Comparison of ENCODE assay signal across 11 cellular contexts in the genomic region with DNA sequence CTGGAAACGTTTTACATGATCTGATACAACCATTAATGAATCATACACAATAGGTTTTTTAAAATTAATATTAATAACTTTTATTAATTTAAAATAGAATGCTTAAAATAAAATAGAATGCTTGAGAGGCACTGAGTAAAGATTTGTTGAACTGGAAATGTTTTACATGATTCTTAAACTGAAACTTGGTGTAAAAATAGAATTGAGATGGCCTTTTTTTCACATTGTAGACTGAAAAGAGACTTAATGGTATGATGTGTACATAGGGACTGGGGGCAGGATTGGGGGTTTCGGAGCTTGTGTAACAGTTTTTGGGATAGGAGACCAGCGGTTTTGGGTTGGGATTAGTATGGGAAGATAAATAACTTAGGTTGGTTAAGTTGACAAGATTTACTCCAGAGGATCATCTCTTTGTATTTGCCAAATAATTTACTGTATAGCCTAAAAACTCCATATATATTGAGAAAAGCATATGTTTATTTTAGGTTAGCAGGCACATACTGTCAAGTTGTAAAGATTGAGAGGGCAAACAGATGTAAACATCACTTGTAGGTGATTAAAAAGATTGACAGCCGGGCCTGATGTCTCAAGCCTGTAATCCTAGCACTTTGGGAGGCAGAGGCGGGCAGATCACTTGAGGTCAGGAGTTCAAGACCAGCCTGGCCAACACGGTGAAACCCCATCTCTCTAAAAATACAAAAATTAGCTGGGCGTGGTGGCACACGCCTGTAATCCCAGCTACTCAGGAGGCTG. TPM values are rescaled to one million over a fixed set of nuclear protein-coding genes. Genes with fewer than 3 reads are reported as not detected.
A peak's percentile ranks its signal among the peaks of the same experiment; 100 is the strongest.
DNase-seq lines count a peak whose midpoint lies in the region; ATAC-seq and TF ChIP-seq lines count a peak whose summit lies in the region.
"Had no signal": no experiment of that assay in that cellular context is flagged by ENCODE, and none has a peak within 500 bp of the region (broad histone marks: within the 10 kb centered on the region; RNA-seq: fewer than 3 reads in every experiment).

No MANE protein-coding gene starts in this region.

- H3K27ac ChIP-seq in ACC112 (ENCODE audit: low read depth, low read length) = no peak overlapping the region
- H3K27ac ChIP-seq in DND-41 (ENCODE audit: low read length) = no peak overlapping the region
- H3K27ac ChIP-seq: KMS-11 had no signal

- no peaks in the 10 kb centered on the region; the same call in 1 of the 2 replicates for H3K36me3 ChIP-seq in ACC112 (ENCODE audit: insufficient read depth, low read length)
- H3K36me3 ChIP-seq in DND-41 (ENCODE audit: insufficient read depth, low read length) = no peaks in the 10 kb centered on the region; the same call in 1 of the 2 replicates

- H3K9ac ChIP-seq in DND-41 (ENCODE audit: low read depth, low read length) = no peak overlapping the region
- H3K9ac ChIP-seq: KMS-11 had no signal

- CTCF ChIA-PET in activated B cell treated with CpG ODN at 0.5 μM for 24 hours (lab: Charles Lee) = no interaction called here

- DNase-seq in DND-41 (no peak), activated B cell treated with CpG ODN at 0.5 μM for 24 hours (no peak), left kidney (ENCODE audit: low read depth, low spot score) (peak; percentile 20), NCI-H345 treated with DMSO at 0.1 percent for 48 hours (lab: John Stamatoyannopoulos, UW; ENCODE audit: unreplicated experiment) (no peak), NCI-H146 treated with DMSO at 0.1 percent for 48 hours (lab: John Stamatoyannopoulos, UW; ENCODE audit: unreplicated experiment) (no peak), NCI-H2107 treated with DMSO at 0.1 percent for 48 hours (lab: John Stamatoyannopoulos, UW; ENCODE audit: unreplicated experiment) (no peak), NK-92 (lab: John Stamatoyannopoulos, UW; ENCODE audit: unreplicated experiment) (no peak)
- DNase-seq: body of pancreas, midbrain had no signal

- POLR2A ChIA-PET in activated B cell treated with CpG ODN at 0.5 μM for 24 hours (lab: Charles Lee) = no interaction called here

- H3K79me2 ChIP-seq in ACC112 (ENCODE audit: control insufficient read depth, insufficient read depth, low read length, unreplicated experiment) (peaks cover 48% of the 10 kb centered on the region), DND-41 (ENCODE audit: insufficient read depth, low read length) (peaks cover 44% of the 10 kb centered on the region)

- no peaks in the 10 kb centered on the region for H3K9me3 ChIP-seq in DND-41 (ENCODE audit: insufficient read depth, low read length, severe bottlenecking)
- H3K9me3 ChIP-seq: body of pancreas had no signal

- no peaks in the 10 kb centered on the region for H3K9me3 Mint-ChIP-seq in activated B cell treated with CpG ODN at 0.5 μM for 24 hours

- peaks cover 40% of the 10 kb centered on the region for H3K4me1 Mint-ChIP-seq in activated B cell treated with CpG ODN at 0.5 μM for 24 hours

- H4K20me1 ChIP-seq in DND-41 (ENCODE audit: insufficient read depth, low read length) = peaks cover 4% of the 10 kb centered on the region; the same call in 1 of the 2 replicates

- ATAC-seq in DND-41 (ENCODE audit: insufficient read depth, low read depth) (no peak), activated B cell treated with CpG ODN at 0.5 μM for 24 hours (ENCODE audit: low read depth) (no peak)
- ATAC-seq: body of pancreas had no signal

- H2AFZ ChIP-seq in ACC112 (ENCODE audit: low read length, unreplicated experiment) = peak overlapping the region; percentile 43
- no peak overlapping the region for H2AFZ ChIP-seq in DND-41 (ENCODE audit: low read depth, low read length)

- H3K4me3 Mint-ChIP-seq in activated B cell treated with CpG ODN at 0.5 μM for 24 hours = peak overlapping the region; percentile 48

- intact Hi-C loops in activated B cell treated with CpG ODN at 0.5 μM for 24 hours (cut with micrococcal nuclease) = loop anchor here (5.0 kb wide), 1 partner anchor 157 kb away; no protein-coding TSS in a partner anchor

- peaks cover 11% of the 10 kb centered on the region for H3K36me3 Mint-ChIP-seq in activated B cell treated with CpG ODN at 0.5 μM for 24 hours (ENCODE audit: low read depth)

- H3K27me3 Mint-ChIP-seq in activated B cell treated with CpG ODN at 0.5 μM for 24 hours = no peaks in the 10 kb centered on the region

- peak overlapping the region; percentile 69 for H3K4me2 ChIP-seq in DND-41 (ENCODE audit: insufficient read depth, low read length)

- no peak overlapping the region for H3K27ac Mint-ChIP-seq in activated B cell treated with CpG ODN at 0.5 μM for 24 hours

- H3K4me3 ChIP-seq in ACC112 (ENCODE audit: low read depth, low read length) (peak overlapping the region; percentile 91), DND-41 (ENCODE audit: low read depth in 1 of 2, low read length in 2 of 2) (no peak overlapping the region; a peak in 1 of 4 replicates)
- H3K4me3 ChIP-seq: body of pancreas had no signal

- H3K4me1 ChIP-seq in ACC112 (ENCODE audit: control insufficient read depth, insufficient read depth, low read length, unreplicated experiment) (peaks cover 21% of the 10 kb centered on the region), DND-41 (ENCODE audit: insufficient read depth, low read length) (peaks cover 38% of the 10 kb centered on the region)

- no peak for TF ChIP-seq CTCF in DND-41 (IDR thresholded peaks at IDR 0.05; ENCODE audit: borderline replicate concordance, extremely low read depth, low read length, poor library complexity, severe bottlenecking)
- TF ChIP-seq CTCF in activated B cell treated with CpG ODN at 0.5 μM for 24 hours (IDR thresholded peaks at IDR 0.05) = no peak

- H3K27me3 ChIP-seq in ACC112 (ENCODE audit: insufficient read depth, low read length) = no peaks in the 10 kb centered on the region
- H3K27me3 ChIP-seq in DND-41 (ENCODE audit: insufficient read depth, low read length, poor library complexity) = no peaks in the 10 kb centered on the region
- H3K27me3 ChIP-seq: body of pancreas had no signal

RNA-seq across cellular contexts. Expression of a gene that starts 2.0 kb away (rescaled TPM):
- total RNA-seq in activated B cell treated with CpG ODN at 0.5 μM for 24 hours = 58.4 and 64.7 TPM in 2 replicates

RNA-seq across cellular contexts. Expression of a gene that starts 33.0 kb away (rescaled TPM):
- 4.6 and 4.8 TPM in 2 replicates for total RNA-seq in activated B cell treated with CpG ODN at 0.5 μM for 24 hours
